Comparison of ENCODE assay signal across 22 cellular contexts in the genomic region with DNA sequence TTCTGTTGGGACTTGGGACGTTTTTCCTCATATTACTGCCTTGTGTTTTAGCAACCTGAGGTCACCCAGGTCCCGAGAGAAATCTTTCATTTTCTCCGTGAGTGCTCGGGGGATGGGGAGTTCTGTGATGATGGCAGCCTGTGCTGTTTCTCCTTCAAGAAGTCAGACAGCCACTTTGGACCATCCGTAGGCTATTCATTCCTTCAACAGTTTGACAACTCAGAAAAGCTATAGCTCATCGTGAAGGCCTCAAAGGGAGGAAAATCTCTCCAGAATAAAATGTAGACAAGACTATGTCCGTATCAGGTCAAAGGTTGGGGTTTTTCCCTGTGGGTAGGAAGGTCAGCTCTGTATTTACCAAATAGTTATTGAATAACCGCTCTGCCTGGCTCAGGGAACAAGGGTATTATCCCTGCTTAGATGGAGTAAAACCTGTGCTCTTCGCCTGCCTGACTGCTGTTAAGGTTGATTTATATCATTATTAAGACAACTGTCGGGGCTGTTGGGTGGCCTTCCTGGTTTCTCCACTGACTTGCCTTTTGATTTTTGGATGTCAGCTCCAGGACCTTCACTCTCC. TPM values are rescaled to one million over a fixed set of nuclear protein-coding genes. Genes with fewer than 3 reads are reported as not detected.
DNase-seq lines count a peak whose midpoint lies in the region; ATAC-seq and TF ChIP-seq lines count a peak whose summit lies in the region.
"Had no signal": no experiment of that assay in that cellular context is flagged by ENCODE, and none has a peak within 500 bp of the region (broad histone marks: within the 10 kb centered on the region; RNA-seq: fewer than 3 reads in every experiment).

No MANE protein-coding gene starts in this region.

- DNase-seq in adrenal gland (no peak), mesothelial cell of epicardium (ENCODE audit: low spot score in 2 of 2, unreplicated experiment in 2 of 2) (no peak), transverse colon (peak; percentile 14), DMS153 treated with DMSO at 0.1 percent for 48 hours (lab: John Stamatoyannopoulos, UW; ENCODE audit: unreplicated experiment) (no peak), SK-N-DZ (ENCODE audit: low spot score) (no peak), NCI-H748 (lab: John Stamatoyannopoulos, UW; ENCODE audit: unreplicated experiment) (no peak)
- DNase-seq: activated CD8-positive, alpha-beta T cell treated with anti-CD3 and anti-CD28 coated beads for 36 hours; activated T-cell treated with anti-CD3 and anti-CD28 coated beads, Interleukin-2, amount 50 U/mL, for 72 hours; brain microvascular endothelial cell; GDM1; left cardiac atrium; NCI-H524 treated with DMSO at 0.1 percent for 48 hours; stimulated activated CD4-positive, alpha-beta T cell treated with anti-CD3 and anti-CD28 coated beads, Interleukin-4, amount 100 ng/mL, for 1 hour; T-helper 2 cell had no signal

- intact Hi-C loops in adrenal gland (cut with DNase I), result loop anchor here in 1 of 2 donors (5.0 kb wide), 1 partner anchor 233 kb away; no protein-coding TSS in a partner anchor
- intact Hi-C loops in transverse colon (cut with DNase I; ENCODE audit: low total_unique reads), result no loop called here

- H3K27me3 ChIP-seq in adrenal gland (no peaks in the 10 kb centered on the region), transverse colon (no peaks in the 10 kb centered on the region)
- H3K27me3 ChIP-seq: brain microvascular endothelial cell, suprapubic skin had no signal

- peak overlapping the region; percentile 15 for H3K27ac Mint-ChIP-seq in mesothelial cell of epicardium
- H3K27ac Mint-ChIP-seq: activated CD8-positive, alpha-beta T cell treated with anti-CD3 and anti-CD28 coated beads for 36 hours; activated naive CD4-positive, alpha-beta T cell treated with anti-CD3 and anti-CD28 coated beads, Interleukin-2, amount 50 U/mL, for 72 hours; activated T-cell treated with anti-CD3 and anti-CD28 coated beads, Interleukin-2, amount 50 U/mL, for 72 hours; WTC11 had no signal

- H3K9me3 Mint-ChIP-seq in mesothelial cell of epicardium, result no peaks in the 10 kb centered on the region
- H3K9me3 Mint-ChIP-seq: activated CD8-positive, alpha-beta T cell treated with anti-CD3 and anti-CD28 coated beads for 36 hours; activated naive CD4-positive, alpha-beta T cell treated with anti-CD3 and anti-CD28 coated beads, Interleukin-2, amount 50 U/mL, for 72 hours; activated T-cell treated with anti-CD3 and anti-CD28 coated beads, Interleukin-2, amount 50 U/mL, for 72 hours; WTC11 had no signal

- H3K4me1 ChIP-seq in adrenal gland (replicated peaks in 1 of 2) (peaks cover 37 to 55% of the 10 kb centered on the region in 2 donors), transverse colon (peaks cover 8 to 28% (median 19%) of the 10 kb centered on the region in 4 donors)
- H3K4me1 ChIP-seq: suprapubic skin had no signal

- no peak overlapping the region for H3K4me3 ChIP-seq in adrenal gland
- no peak overlapping the region for H3K4me3 ChIP-seq in transverse colon
- H3K4me3 ChIP-seq: coronary artery, K562, skin epidermis, suprapubic skin had no signal

- TF ChIP-seq CTCF in adrenal gland (IDR thresholded peaks at IDR 0.05) (no peak), mesothelial cell of epicardium (IDR thresholded peaks at IDR 0.05; ENCODE audit: unreplicated experiment) (no peak), transverse colon (IDR thresholded peaks at IDR 0.05) (no peak)

- no peaks in the 10 kb centered on the region for H3K9me3 ChIP-seq in adrenal gland (replicated peaks in 1 of 3)
- H3K9me3 ChIP-seq in transverse colon, result no peaks in the 10 kb centered on the region
- H3K9me3 ChIP-seq: suprapubic skin had no signal

- in situ Hi-C loops in transverse colon (cut with MboI; ENCODE audit: low pct_ligation_motif_present in 1 of 4, low pct_unique_long_range_greater_than_20kb in 1 of 4, low sequenced_read_pairs in 3 of 4), result loop anchor here in 3 of 4 donors (5.0 to 10.0 kb wide), 2 partner anchors 231 to 233 kb away; no protein-coding TSS in a partner anchor

- peak overlapping the region in 4 of 5 donors; percentile 40 to 76 (median 62) for H3K27ac ChIP-seq in adrenal gland
- H3K27ac ChIP-seq in transverse colon, result peak overlapping the region; percentile 30 to 67 (median 57)
- H3K27ac ChIP-seq: brain microvascular endothelial cell, coronary artery, skin epidermis, suprapubic skin had no signal

- TF ChIP-seq EP300 in transverse colon (IDR thresholded peaks at IDR 0.05; ENCODE audit: low read depth), result no peak

- ATAC-seq in HG02759 (IDR thresholded peaks at IDR 0.05; ENCODE audit: unreplicated experiment), result peak; percentile 40
- ATAC-seq: activated CD8-positive, alpha-beta T cell treated with anti-CD3 and anti-CD28 coated beads for 36 hours; activated naive CD4-positive, alpha-beta T cell treated with anti-CD3 and anti-CD28 coated beads, Interleukin-2, amount 50 U/mL, for 72 hours; activated T-cell treated with anti-CD3 and anti-CD28 coated beads, Interleukin-2, amount 50 U/mL, for 72 hours; K562; left cardiac atrium; WTC11 had no signal

- no peak overlapping the region for H3K4me3 Mint-ChIP-seq in mesothelial cell of epicardium
- H3K4me3 Mint-ChIP-seq: activated CD8-positive, alpha-beta T cell treated with anti-CD3 and anti-CD28 coated beads for 36 hours; activated T-cell treated with anti-CD3 and anti-CD28 coated beads, Interleukin-2, amount 50 U/mL, for 72 hours; WTC11 had no signal

- H3K27me3 Mint-ChIP-seq in mesothelial cell of epicardium (ENCODE audit: low read depth), result no peaks in the 10 kb centered on the region

- peaks cover 0 to 22% of the 10 kb centered on the region in 2 donors for H3K36me3 ChIP-seq in adrenal gland (replicated peaks in 1 of 2)
- H3K36me3 ChIP-seq in transverse colon, result peaks cover 0 to 33% (median 10%) of the 10 kb centered on the region in 4 donors

- TF ChIP-seq POLR2A in adrenal gland (IDR thresholded peaks at IDR 0.05) (no peak), transverse colon (IDR thresholded peaks at IDR 0.05) (no peak)

- 41 to 46% (median 43%) methylated on average over 10 of the region's 10 CpGs for WGBS in adrenal gland, 4 donors
- 45 to 48% methylated on average over 4 to 10 of the region's 10 CpGs for WGBS in transverse colon (ENCODE audit: low coverage in 1 of 2), 2 donors

- peaks cover 8% of the 10 kb centered on the region for H3K4me1 Mint-ChIP-seq in mesothelial cell of epicardium

- peaks cover 20% of the 10 kb centered on the region for H3K36me3 Mint-ChIP-seq in mesothelial cell of epicardium
- H3K36me3 Mint-ChIP-seq: activated naive CD4-positive, alpha-beta T cell treated with anti-CD3 and anti-CD28 coated beads, Interleukin-2, amount 50 U/mL, for 72 hours had no signal

RNA-seq across cellular contexts. Expression of gene FAM114A1, which starts 36.6 kb away (rescaled TPM):
- total RNA-seq in adrenal gland, result 100 to 1,000 TPM; 115 to 335 (median 186) TPM
- 100 to 1,000 TPM in 1 of 3 donors, 10 to 100 TPM in 2; 29.3 to 212 (median 29.4) TPM for polyA plus RNA-seq in adrenal gland
- 52.0 to 55.6 TPM (median 53.7 TPM) in 3 replicates for total RNA-seq in mesothelial cell of epicardium
- total RNA-seq in transverse colon, result 100 to 1,000 TPM in 3 of 4 donors, 10 to 100 TPM in 1; 52.4 to 121 (median 115) TPM
- 5.1 and 10.9 TPM in 2 replicates for polyA plus RNA-seq in SK-N-DZ (2014; cell fraction: cytosol; rRNA removed)
- 6.9 and 13.3 TPM in 2 replicates for polyA plus RNA-seq in SK-N-DZ (2014; cell fraction: nucleus; rRNA removed)
- total RNA-seq: OCI-LY7 had no signal

RNA-seq across cellular contexts. Expression of gene TLR6, which starts 47.6 kb away (rescaled TPM):
- total RNA-seq in adrenal gland (10 to 100 TPM in 1 of 8 donors, 1 to 10 TPM in 7; 2.8 to 14.4 (median 6.6) TPM), mesothelial cell of epicardium (0.77 to 1.2 TPM (median 0.98 TPM) in 3 replicates), transverse colon (1 to 10 TPM; 1.6 to 5.9 (median 3.3) TPM)
- 1 to 10 TPM in 2 of 3 donors, under 1 TPM in 1; 0.80 to 2.6 (median 1.0) TPM for polyA plus RNA-seq in adrenal gland
- not detected in 2 replicates for polyA plus RNA-seq in SK-N-DZ (2014; cell fraction: cytosol; rRNA removed)
- not detected in 2 replicates for polyA plus RNA-seq in SK-N-DZ (2014; cell fraction: nucleus; rRNA removed)
